In genomic region chr9:132381966-132382541, GRCh38 we compare ENCODE assay signal across 9 cellular contexts. TPM values are rescaled to one million over a fixed set of nuclear protein-coding genes. Genes with fewer than 3 reads are reported as not detected.
DNase-seq lines count a peak whose midpoint lies in the region; ATAC-seq, FAIRE-seq and TF ChIP-seq lines count a peak whose summit lies in the region.
"Had no signal": no experiment of that assay in that cellular context is flagged by ENCODE, and none has a peak within 500 bp of the region (broad histone marks: within the 10 kb centered on the region; RNA-seq: fewer than 3 reads in every experiment).

No MANE protein-coding gene starts in this region.

- no peaks in the 10 kb centered on the region for H3K79me2 ChIP-seq in KMS-11 (ENCODE audit: insufficient read depth, low read depth)
- no peaks in the 10 kb centered on the region for H3K79me2 ChIP-seq in hepatocyte

- H4K20me1 ChIP-seq in KMS-11 (ENCODE audit: insufficient read depth) (no peaks in the 10 kb centered on the region), hepatocyte (ENCODE audit: insufficient read depth, poor library complexity, severe bottlenecking) (no peaks in the 10 kb centered on the region)

- H3K27ac Mint-ChIP-seq in immature natural killer cell, result peak overlapping the region; percentile 20 to 88 (median 31)
- no peak overlapping the region for H3K27ac Mint-ChIP-seq in stimulated activated naive CD8-positive, alpha-beta T cell treated with anti-CD3 and anti-CD28 coated beads, Interleukin-15, amount 100 ng/mL, for 72 hours

- peak; percentile 74 for ATAC-seq in GM21619 (IDR thresholded peaks at IDR 0.05; ENCODE audit: unreplicated experiment)
- no peak for ATAC-seq in stimulated activated naive CD8-positive, alpha-beta T cell treated with anti-CD3 and anti-CD28 coated beads, Interleukin-15, amount 100 ng/mL, for 72 hours

- no peak overlapping the region for H3K4me3 ChIP-seq in KMS-11 (IDR thresholded peaks at IDR 0.05; ENCODE audit: insufficient read depth, low read depth, low read length)
- no peak overlapping the region for H3K4me3 ChIP-seq in hepatocyte
- H3K4me3 ChIP-seq: skin epidermis had no signal

- 97% methylated on average over 9 of the region's 9 CpGs for WGBS in hepatocyte (ENCODE audit: low lambda C conversion rate, missing lambda C conversion rate)

- H3K27me3 Mint-ChIP-seq in immature natural killer cell (ENCODE audit: low read depth in 3 of 3), result peaks cover 0 to 2% (median 1%) of the 10 kb centered on the region in 3 donors
- no peaks in the 10 kb centered on the region for H3K27me3 Mint-ChIP-seq in stimulated activated naive CD8-positive, alpha-beta T cell treated with anti-CD3 and anti-CD28 coated beads, Interleukin-15, amount 100 ng/mL, for 72 hours

- no peaks in the 10 kb centered on the region for H3K9me3 ChIP-seq in hepatocyte (ENCODE audit: low read depth)

- H3K9ac ChIP-seq in KMS-11, result no peak overlapping the region

- H3K36me3 ChIP-seq in KMS-11 (ENCODE audit: insufficient read depth) (no peaks in the 10 kb centered on the region; the same call in 1 of the 2 replicates), hepatocyte (replicated peaks; ENCODE audit: insufficient read depth, low read depth) (no peaks in the 10 kb centered on the region)

- no peaks in the 10 kb centered on the region for H3K9me3 Mint-ChIP-seq in immature natural killer cell
- H3K9me3 Mint-ChIP-seq in stimulated activated naive CD8-positive, alpha-beta T cell treated with anti-CD3 and anti-CD28 coated beads, Interleukin-15, amount 100 ng/mL, for 72 hours, result no peaks in the 10 kb centered on the region

- peak; percentile 91 for FAIRE-seq in GM18507 (lab: Jason Lieb, UNC)

- H3K4me2 ChIP-seq in KMS-11 (peak overlapping the region; percentile 62), hepatocyte (no peak overlapping the region)

- H3K36me3 Mint-ChIP-seq in immature natural killer cell, result peaks cover 0 to 35% (median 5%) of the 10 kb centered on the region in 3 donors

- H3K4me1 ChIP-seq in KMS-11 (ENCODE audit: low read depth, poor library complexity, severe bottlenecking) (peaks cover 14% of the 10 kb centered on the region), hepatocyte (ENCODE audit: insufficient read depth) (no peaks in the 10 kb centered on the region)

- peak overlapping the region in 1 of 5 donors; percentile 48 for H3K4me3 Mint-ChIP-seq in immature natural killer cell
- no peak overlapping the region for H3K4me3 Mint-ChIP-seq in stimulated activated naive CD8-positive, alpha-beta T cell treated with anti-CD3 and anti-CD28 coated beads, Interleukin-15, amount 100 ng/mL, for 72 hours

- H3K27me3 ChIP-seq in KMS-11 (ENCODE audit: insufficient read depth, low read depth) (no peaks in the 10 kb centered on the region), hepatocyte (no peaks in the 10 kb centered on the region)

- peak; percentile 42 for DNase-seq in GM18507 (ENCODE audit: extremely low spot score, insufficient read length, low read depth)
- DNase-seq in immature natural killer cell, result no peak
- DNase-seq in NK-92 treated with Interleukin-12 subunit alpha and Interleukin-12 subunit beta, amount 100 ng/mL, for 24 hours (lab: John Stamatoyannopoulos, UW), result no peak
- DNase-seq in hepatocyte (ENCODE audit: low spot score), result no peak
- no peak for DNase-seq in stimulated activated naive CD8-positive, alpha-beta T cell treated with anti-CD3 and anti-CD28 coated beads, Interleukin-15, amount 100 ng/mL, for 72 hours
- no peak for DNase-seq in NCI-H1417 treated with DMSO at 0.1 percent for 48 hours (lab: John Stamatoyannopoulos, UW)

- no peak for TF ChIP-seq CTCF in KMS-11 (conservative IDR thresholded peaks at IDR 0.05; ENCODE audit: low read depth, low read length)
- TF ChIP-seq CTCF in hepatocyte (IDR thresholded peaks at IDR 0.05; ENCODE audit: poor library complexity), result no peak

- no peaks in the 10 kb centered on the region for H3K9me2 ChIP-seq in hepatocyte (replicated peaks; ENCODE audit: insufficient read depth)

- H3K4me1 Mint-ChIP-seq in immature natural killer cell, result peaks cover 24 to 35% of the 10 kb centered on the region in 2 donors
- peaks cover 39% of the 10 kb centered on the region for H3K4me1 Mint-ChIP-seq in stimulated activated naive CD8-positive, alpha-beta T cell treated with anti-CD3 and anti-CD28 coated beads, Interleukin-15, amount 100 ng/mL, for 72 hours

- H3K27ac ChIP-seq in KMS-11 (no peak overlapping the region), hepatocyte (no peak overlapping the region)

- H2AFZ ChIP-seq in KMS-11 (ENCODE audit: low read depth) (no peak overlapping the region), hepatocyte (no peak overlapping the region)

RNA-seq across cellular contexts. Expression of gene TTF1, which starts 24.6 kb away (rescaled TPM):
- polyA plus RNA-seq in immature natural killer cell, result 1 to 10 TPM; 1.5 to 6.8 (median 6.5) TPM
- 7.0 and 10.2 TPM in 2 replicates for total RNA-seq in hepatocyte
- 5.5 and 8.2 TPM in 2 replicates for polyA plus RNA-seq in hepatocyte

RNA-seq across cellular contexts. Expression of gene SETX, which starts 27.3 kb away (rescaled TPM):
- 10 to 100 TPM; 22.9 to 55.9 (median 27.6) TPM for polyA plus RNA-seq in immature natural killer cell
- total RNA-seq in hepatocyte, result 49.5 and 61.0 TPM in 2 replicates
- polyA plus RNA-seq in hepatocyte, result 12.0 and 13.5 TPM in 2 replicates

RNA-seq across cellular contexts. Expression of gene CFAP77, which starts 28.0 kb away (rescaled TPM):
- polyA plus RNA-seq in immature natural killer cell (not detected), hepatocyte (1.2 and 4.2 TPM in 2 replicates)
- 0.44 and 0.70 TPM in 2 replicates for total RNA-seq in hepatocyte

Comparison
In these comparisons a context has a peak if more than half of its experiments do, and no peak if none do; other contexts are left out.
1. H3K27ac Mint-ChIP-seq: peak in immature natural killer cell (6 of 6); none in stimulated activated naive CD8-positive, alpha-beta T cell treated with anti-CD3 and anti-CD28 coated beads, Interleukin-15, amount 100 ng/mL, for 72 hours (0 of 2).